In genomic region chr22:35589071-35589735, GRCh38 we compare ENCODE assay signal across 9 cellular contexts. TPM values are rescaled to one million over a fixed set of nuclear protein-coding genes. Genes with fewer than 3 reads are reported as not detected.
DNase-seq lines count a peak whose midpoint lies in the region; ATAC-seq and TF ChIP-seq lines count a peak whose summit lies in the region.
"Had no signal": no experiment of that assay in that cellular context is flagged by ENCODE, and none has a peak within 500 bp of the region (broad histone marks: within the 10 kb centered on the region; RNA-seq: fewer than 3 reads in every experiment).

No MANE protein-coding gene starts in this region.

- H3K36me3 Mint-ChIP-seq in osteocyte (ENCODE audit: unreplicated experiment) = no peaks in the 10 kb centered on the region
- H3K36me3 Mint-ChIP-seq in immature natural killer cell = no peaks in the 10 kb centered on the region

- H3K27me3 Mint-ChIP-seq in osteocyte (ENCODE audit: unreplicated experiment) (no peaks in the 10 kb centered on the region), immature natural killer cell (ENCODE audit: low read depth in 3 of 3) (peaks cover 0 to 4% (median 0%) of the 10 kb centered on the region in 3 donors)

- peak overlapping the region; percentile 75 for H3K27ac ChIP-seq in epithelial cell of prostate

- H3K27me3 ChIP-seq in NT2/D1 (ENCODE audit: insufficient read depth, insufficient read length) = no peaks in the 10 kb centered on the region

- H3K27ac Mint-ChIP-seq in osteocyte (ENCODE audit: unreplicated experiment) = peak overlapping the region; percentile 34
- no peak overlapping the region for H3K27ac Mint-ChIP-seq in immature natural killer cell
- H3K27ac Mint-ChIP-seq: T-helper 1 cell treated with Interleukin-12 subunit alpha and Interleukin-12 subunit beta and Interleukin-4 antibody, amounts not matched to agents 30 μg/mL and 1 μg/mL, for 36 hours had no signal

- no peak for ATAC-seq in GM18858 (IDR thresholded peaks at IDR 0.05; ENCODE audit: unreplicated experiment)

- H3K9me3 Mint-ChIP-seq in osteocyte (ENCODE audit: unreplicated experiment) = peaks cover 3% of the 10 kb centered on the region
- no peaks in the 10 kb centered on the region for H3K9me3 Mint-ChIP-seq in immature natural killer cell
- H3K9me3 Mint-ChIP-seq: T-helper 1 cell treated with Interleukin-12 subunit alpha and Interleukin-12 subunit beta and Interleukin-4 antibody, amounts not matched to agents 30 μg/mL and 1 μg/mL, for 36 hours had no signal

- no peaks in the 10 kb centered on the region for H3K9me3 ChIP-seq in NT2/D1 (ENCODE audit: insufficient read depth, low read length)

- peak overlapping the region; percentile 64 for H3K9ac ChIP-seq in NT2/D1 (ENCODE audit: insufficient read length, low read depth)

- no peak overlapping the region for H3K4me3 ChIP-seq in NT2/D1 (ENCODE audit: insufficient read length, low read depth)

- H3K4me1 Mint-ChIP-seq in osteocyte (ENCODE audit: unreplicated experiment) = peaks cover 30% of the 10 kb centered on the region
- H3K4me1 Mint-ChIP-seq in immature natural killer cell = no peaks in the 10 kb centered on the region

- peak; percentile 93 for DNase-seq in ELF-1 (ENCODE audit: low read depth, low spot score)
- DNase-seq in NT2/D1 (ENCODE audit: low read depth, low spot score) = no peak
- DNase-seq in epithelial cell of prostate (ENCODE audit: low read depth, low spot score) = peak; percentile 87
- no peak for DNase-seq in osteocyte (ENCODE audit: extremely low spot score, unreplicated experiment)
- DNase-seq in immature natural killer cell = no peak
- DNase-seq in anterior cingulate cortex (lab: John Stamatoyannopoulos, UW) = no peak
- no peak for DNase-seq in OCI-M2 (lab: John Stamatoyannopoulos, UW; ENCODE audit: unreplicated experiment)

- H3K4me1 ChIP-seq in NT2/D1 (ENCODE audit: insufficient read depth, insufficient read length) = peaks cover 23% of the 10 kb centered on the region

- H3K4me3 Mint-ChIP-seq in osteocyte (ENCODE audit: unreplicated experiment) = no peak overlapping the region
- no peak overlapping the region for H3K4me3 Mint-ChIP-seq in immature natural killer cell
- H3K4me3 Mint-ChIP-seq: T-helper 1 cell treated with Interleukin-12 subunit alpha and Interleukin-12 subunit beta and Interleukin-4 antibody, amounts not matched to agents 30 μg/mL and 1 μg/mL, for 36 hours had no signal

- TF ChIP-seq CTCF in osteocyte (IDR thresholded peaks at IDR 0.05) = peak; percentile 12

- no peaks in the 10 kb centered on the region for H3K36me3 ChIP-seq in NT2/D1 (ENCODE audit: insufficient read depth, insufficient read length, low read length)

RNA-seq across cellular contexts. Expression of gene MB, which starts 27.9 kb away (rescaled TPM):
- total RNA-seq in osteocyte = not detected in 2 replicates
- polyA plus RNA-seq in immature natural killer cell = under 1 TPM in 1 of 3 donors, not detected in 2; 0.33 TPM

RNA-seq across cellular contexts. Expression of gene RASD2, which starts 48.6 kb away (rescaled TPM):
- not detected in 2 replicates for total RNA-seq in osteocyte
- polyA plus RNA-seq in immature natural killer cell = not detected

RNA-seq across cellular contexts. Expression of gene APOL6, which starts 59.0 kb away (rescaled TPM):
- 11.8 and 14.3 TPM in 2 replicates for total RNA-seq in osteocyte
- 10 to 100 TPM; 11.9 to 45.8 (median 18.4) TPM for polyA plus RNA-seq in immature natural killer cell

Comparison
In these comparisons a context has a peak if more than half of its experiments do, and no peak if none do; other contexts are left out.
1. DNase-seq: peak in ELF-1 (single experiment) and epithelial cell of prostate (single experiment); none in NT2/D1 (single experiment), osteocyte (single experiment), immature natural killer cell (0 of 3), anterior cingulate cortex (0 of 58) and OCI-M2 (single experiment).